ENCODE assay signal across 8 cellular contexts in the genomic region with DNA sequence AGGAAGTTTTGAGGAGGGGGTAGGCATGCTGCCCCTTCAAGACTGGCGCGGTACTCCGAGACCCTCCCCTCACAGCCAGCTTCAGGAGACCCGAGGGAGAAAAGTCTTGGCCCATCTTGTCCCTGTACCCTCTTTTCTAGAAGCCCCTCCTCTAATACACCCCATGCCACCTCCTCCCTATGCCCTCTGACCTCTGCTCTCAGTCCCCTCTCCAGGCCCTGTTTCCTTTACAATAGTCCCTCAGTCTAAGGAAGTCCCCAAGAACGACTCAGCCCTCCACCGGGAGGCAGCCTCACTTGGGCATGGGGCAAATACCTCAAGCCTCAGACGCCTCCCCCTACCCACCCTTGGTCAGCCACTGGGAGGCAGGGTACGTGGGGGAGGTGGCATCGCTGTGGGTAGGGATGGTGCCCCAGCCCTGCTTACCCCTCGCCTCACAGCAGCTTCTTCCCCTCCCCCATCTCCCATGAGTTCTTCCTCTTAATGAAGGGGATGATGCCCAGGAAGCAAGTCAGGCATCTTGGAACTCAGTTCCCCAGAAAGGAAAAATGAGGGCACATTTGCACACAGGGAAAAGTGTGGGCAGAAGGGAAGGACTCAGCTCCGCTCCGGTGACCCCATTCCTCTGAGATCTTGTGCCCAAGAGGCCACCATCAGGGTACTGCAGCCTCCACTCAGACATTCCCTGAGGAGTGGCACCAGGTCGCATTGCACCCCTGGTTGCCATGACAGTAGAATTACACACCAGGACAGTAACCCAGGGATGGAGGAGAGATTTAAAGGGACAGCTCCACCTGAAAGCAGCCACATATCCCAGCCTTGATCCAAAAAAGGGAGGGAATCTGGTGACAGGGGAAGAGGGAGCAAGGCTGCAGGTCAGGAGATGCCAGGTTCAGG. TPM values are rescaled to one million over a fixed set of nuclear protein-coding genes. Genes with fewer than 3 reads are reported as not detected.
A peak's percentile ranks its signal among the peaks of the same experiment; 100 is the strongest.
DNase-seq lines count a peak whose midpoint lies in the region; ATAC-seq and TF ChIP-seq lines count a peak whose summit lies in the region.

No MANE protein-coding gene starts in this region.

- no peaks in the 10 kb centered on the region for H3K9me3 Mint-ChIP-seq in naive thymus-derived CD4-positive, alpha-beta T cell

- peak overlapping the region in 5 of 9 donors; percentile 41 to 75 (median 51) for H3K27ac Mint-ChIP-seq in naive thymus-derived CD4-positive, alpha-beta T cell

- no TSS peak for BruUV-seq in mammary epithelial cell (replicated peaks; lab: Mats Ljungman, UMichigan)

- peak overlapping the region; percentile 65 for H2AFZ ChIP-seq in mammary epithelial cell (ENCODE audit: low read depth, low read length)

- TF ChIP-seq CTCF in BE2C (IDR thresholded peaks at IDR 0.05; ENCODE audit: low read depth, low read length) = no peak
- TF ChIP-seq CTCF in mammary epithelial cell (conservative IDR thresholded peaks at IDR 0.05 in 1 of 2, IDR thresholded peaks at IDR 0.05 in 1 of 2; ENCODE audit: extremely low read depth in 1 of 2, insufficient read depth in 1 of 2, low read depth in 1 of 2, low read length in 2 of 2) = no peak
- no peak for TF ChIP-seq CTCF in foreskin keratinocyte (conservative IDR thresholded peaks at IDR 0.05)

- H3K27me3 ChIP-seq in BE2C (peaks cover 6% of the 10 kb centered on the region; the same call in 1 of the 2 replicates), HUES6 (ENCODE audit: control insufficient read depth, insufficient read depth, low read length) (peaks cover 40% of the 10 kb centered on the region), mammary epithelial cell (ENCODE audit: insufficient read depth, low read length) (peaks cover 7% of the 10 kb centered on the region), foreskin keratinocyte (peaks cover 68% of the 10 kb centered on the region)
- no peaks in the 10 kb centered on the region for H3K27me3 ChIP-seq in naive thymus-derived CD4-positive, alpha-beta T cell (ENCODE audit: control insufficient read depth in 2 of 2, insufficient read depth in 2 of 2, low read length in 2 of 2)

- no peak for ATAC-seq in naive thymus-derived CD4-positive, alpha-beta T cell
- ATAC-seq in foreskin keratinocyte = no peak
- no peak for ATAC-seq in HG02970 (IDR thresholded peaks at IDR 0.05; ENCODE audit: low FRiP score, unreplicated experiment)

- no peak overlapping the region for H3K9ac ChIP-seq in HUES6 (ENCODE audit: low read length)
- no peak overlapping the region for H3K9ac ChIP-seq in mammary epithelial cell (ENCODE audit: insufficient read depth, low read length)

- H3K4me1 ChIP-seq in BE2C (peaks cover 12% of the 10 kb centered on the region), HUES6 (ENCODE audit: control insufficient read depth, insufficient read depth, low read length) (peaks cover 39% of the 10 kb centered on the region), mammary epithelial cell (ENCODE audit: insufficient read depth, low read length) (peaks cover 25% of the 10 kb centered on the region), foreskin keratinocyte (no peaks in the 10 kb centered on the region)
- peaks cover 0 to 11% of the 10 kb centered on the region in 2 donors for H3K4me1 ChIP-seq in naive thymus-derived CD4-positive, alpha-beta T cell (ENCODE audit: control insufficient read depth in 2 of 2, insufficient read depth in 2 of 2, low read length in 2 of 2)

- peak overlapping the region; percentile 80 for H3K4me2 ChIP-seq in mammary epithelial cell (ENCODE audit: insufficient read depth, low read depth, low read length)

- CTCF ChIA-PET in mammary epithelial cell (lab: Charles Lee; ENCODE audit: low non-redundant PET) = no interaction called here
- CTCF ChIA-PET in naive thymus-derived CD4-positive, alpha-beta T cell (lab: Charles Lee) = interaction anchor here (1.0 to 2.3 kb wide), 3 partner anchors 13 to 23 kb away, joined by 3 to 6 read pairs (median 3); no protein-coding TSS in a partner anchor

- no peaks in the 10 kb centered on the region for H4K20me1 ChIP-seq in mammary epithelial cell (ENCODE audit: insufficient read depth, low read length)

- H3K4me1 Mint-ChIP-seq in naive thymus-derived CD4-positive, alpha-beta T cell = peaks cover 6 to 23% (median 12%) of the 10 kb centered on the region in 7 donors

- peak overlapping the region; percentile 61 for H3K4me3 ChIP-seq in BE2C (ENCODE audit: low read depth, low read length)
- peak overlapping the region; percentile 65 for H3K4me3 ChIP-seq in HUES6 (ENCODE audit: low read depth, low read length)
- peak overlapping the region; percentile 1 to 43 (median 12) for H3K4me3 ChIP-seq in mammary epithelial cell (replicated peaks in 1 of 3; ENCODE audit: insufficient read depth in 1 of 3, low read depth in 2 of 3, low read length in 3 of 3)
- H3K4me3 ChIP-seq in naive thymus-derived CD4-positive, alpha-beta T cell (ENCODE audit: low read length) = peak overlapping the region; percentile 43

- peaks cover 0 to 46% (median under 1%) of the 10 kb centered on the region in 5 donors for H3K27me3 Mint-ChIP-seq in naive thymus-derived CD4-positive, alpha-beta T cell

- in situ Hi-C loops in mammary epithelial cell (cut with MboI; ENCODE audit: low sequenced_read_pairs in 2 of 2) = no loop called here

- H3K36me3 Mint-ChIP-seq in naive thymus-derived CD4-positive, alpha-beta T cell = peaks cover 0 to 15% (median 0%) of the 10 kb centered on the region in 5 donors

- H3K36me3 ChIP-seq in BE2C (no peaks in the 10 kb centered on the region), HUES6 (ENCODE audit: control insufficient read depth, insufficient read depth, low read length) (peaks cover 6% of the 10 kb centered on the region; the same call in 1 of the 2 replicates), mammary epithelial cell (ENCODE audit: insufficient read depth, low read length) (no peaks in the 10 kb centered on the region)
- H3K36me3 ChIP-seq in naive thymus-derived CD4-positive, alpha-beta T cell (ENCODE audit: control insufficient read depth in 2 of 3, insufficient read depth in 3 of 3, low read length in 3 of 3) = no peaks in the 10 kb centered on the region

- H3K9me3 ChIP-seq in BE2C = no peaks in the 10 kb centered on the region
- no peaks in the 10 kb centered on the region for H3K9me3 ChIP-seq in HUES6 (ENCODE audit: control insufficient read depth, insufficient read depth, low read depth, low read length)
- H3K9me3 ChIP-seq in mammary epithelial cell (replicated peaks; ENCODE audit: insufficient read depth, low read length) = no peaks in the 10 kb centered on the region
- H3K9me3 ChIP-seq in naive thymus-derived CD4-positive, alpha-beta T cell (ENCODE audit: control insufficient read depth in 2 of 3, low read length in 3 of 3) = no peaks in the 10 kb centered on the region

- intact Hi-C loops in mammary epithelial cell (cut with micrococcal nuclease) = no loop called here
- intact Hi-C loops in naive thymus-derived CD4-positive, alpha-beta T cell (cut with micrococcal nuclease) = loop anchor here in 1 of 2 donors (1.0 kb wide), 1 partner anchor 7 kb away; no protein-coding TSS in a partner anchor

- WGBS in mammary epithelial cell (ENCODE audit: low coverage, missing lambda C conversion rate) = 29% methylated on average over 4 of the region's 13 CpGs

- H3K27ac ChIP-seq in HUES6 (ENCODE audit: low read depth, low read length) (no peak overlapping the region), mammary epithelial cell (ENCODE audit: insufficient read depth, low read depth, low read length) (no peak overlapping the region), foreskin keratinocyte (no peak overlapping the region)
- H3K27ac ChIP-seq in naive thymus-derived CD4-positive, alpha-beta T cell (ENCODE audit: low read depth, low read length) = no peak overlapping the region

- POLR2A ChIA-PET in naive thymus-derived CD4-positive, alpha-beta T cell (lab: Charles Lee) = no interaction called here

- peak overlapping the region; percentile 80 to 89 (median 86) for H3K4me3 Mint-ChIP-seq in naive thymus-derived CD4-positive, alpha-beta T cell

- no peaks in the 10 kb centered on the region for H3K79me2 ChIP-seq in mammary epithelial cell (ENCODE audit: insufficient read depth, low read length)

- DNase-seq in BE2C = no peak
- DNase-seq in mammary epithelial cell = no peak
- no peak for DNase-seq in naive thymus-derived CD4-positive, alpha-beta T cell
- no peak for DNase-seq in OCI-M2 (lab: John Stamatoyannopoulos, UW; ENCODE audit: unreplicated experiment)
- no peak for DNase-seq in NCI-H510A treated with DMSO at 0.1 percent for 48 hours (lab: John Stamatoyannopoulos, UW)
- no peak for DNase-seq in foreskin keratinocyte

- dilution Hi-C loops in mammary epithelial cell (cut with HindIII; ENCODE audit: low sequenced_read_pairs) = loop anchor here (5.0 kb wide), 2 partner anchors 41 to 119 kb away; partner anchors contain the start of genes CFAP97D1 and PPY

RNA-seq across cellular contexts. Expression of gene MPP2, which starts 6.2 kb away (rescaled TPM):
- 6.1 TPM for polyA plus RNA-seq in BE2C (2012; ENCODE audit: insufficient read depth, insufficient read length, low read depth)
- total RNA-seq in mammary epithelial cell (1 to 10 TPM in 1 of 2 donors, under 1 TPM in 1; 0.85 to 1.8 TPM), foreskin keratinocyte (0.53 and 0.71 TPM in 2 replicates)
- polyA plus RNA-seq in mammary epithelial cell (0.75 TPM), foreskin keratinocyte (0.40 and 0.49 TPM in 2 replicates)
- polyA minus RNA-seq in mammary epithelial cell = 3.0 TPM
- total RNA-seq in naive thymus-derived CD4-positive, alpha-beta T cell = 1 to 10 TPM in 4 of 5 experiments, under 1 TPM in 1; 0.24 to 9.3 (median 3.7) TPM
- 1 to 10 TPM; 1.3 to 2.2 TPM for polyA plus RNA-seq in naive thymus-derived CD4-positive, alpha-beta T cell

RNA-seq across cellular contexts. Expression of gene PPY, which starts 41.2 kb away (rescaled TPM):
- not detected for polyA plus RNA-seq in BE2C (2012; ENCODE audit: insufficient read depth, insufficient read length, low read depth)
- not detected for total RNA-seq in mammary epithelial cell
- polyA plus RNA-seq in mammary epithelial cell = not detected
- polyA minus RNA-seq in mammary epithelial cell = not detected
- not detected for total RNA-seq in naive thymus-derived CD4-positive, alpha-beta T cell
- polyA plus RNA-seq in naive thymus-derived CD4-positive, alpha-beta T cell = not detected
- not detected in 2 replicates for total RNA-seq in foreskin keratinocyte
- polyA plus RNA-seq in foreskin keratinocyte = not detected in 2 replicates

RNA-seq across cellular contexts. Expression of gene PYY, which starts 52.6 kb away (rescaled TPM):
- 4.2 TPM for polyA plus RNA-seq in BE2C (2012; ENCODE audit: insufficient read depth, insufficient read length, low read depth)
- not detected for total RNA-seq in mammary epithelial cell
- polyA plus RNA-seq in mammary epithelial cell = not detected
- not detected for polyA minus RNA-seq in mammary epithelial cell
- not detected for total RNA-seq in naive thymus-derived CD4-positive, alpha-beta T cell
- not detected for polyA plus RNA-seq in naive thymus-derived CD4-positive, alpha-beta T cell
- total RNA-seq in foreskin keratinocyte = not detected in 2 replicates
- polyA plus RNA-seq in foreskin keratinocyte = 0.14 and 0.24 TPM in 2 replicates

RNA-seq across cellular contexts. Expression of gene CD300LG, which starts 54.1 kb away (rescaled TPM):
- not detected for polyA plus RNA-seq in BE2C (2012; ENCODE audit: insufficient read depth, insufficient read length, low read depth)
- total RNA-seq in mammary epithelial cell (not detected), foreskin keratinocyte (not detected in 2 replicates)
- polyA plus RNA-seq in mammary epithelial cell (0.03 TPM), foreskin keratinocyte (not detected in 2 replicates)
- polyA minus RNA-seq in mammary epithelial cell = not detected
- total RNA-seq in naive thymus-derived CD4-positive, alpha-beta T cell = not detected
- polyA plus RNA-seq in naive thymus-derived CD4-positive, alpha-beta T cell = not detected

Comparison
In these comparisons a context has a peak if more than half of its experiments do, and no peak if none do; other contexts are left out.
1. H3K4me3 ChIP-seq: peak in every context shown above with its lines; median percentile 65 in HUES6; 61 in BE2C; 43 in naive thymus-derived CD4-positive, alpha-beta T cell; 12 in mammary epithelial cell.